13 cellular contexts compared by ENCODE assay signal in genomic region chr5:127299678-127300077, GRCh38. TPM values are rescaled to one million over a fixed set of nuclear protein-coding genes. Genes with fewer than 3 reads are reported as not detected.
DNase-seq lines count a peak whose midpoint lies in the region; ATAC-seq, FAIRE-seq and TF ChIP-seq lines count a peak whose summit lies in the region.
"Had no signal": no experiment of that assay in that cellular context is flagged by ENCODE, and none has a peak within 500 bp of the region (broad histone marks: within the 10 kb centered on the region; RNA-seq: fewer than 3 reads in every experiment).

No MANE protein-coding gene starts in this region.

- H3K4me1 ChIP-seq in pancreas = no peaks in the 10 kb centered on the region

- peak overlapping the region; percentile 99 for H3K27ac ChIP-seq in cingulate gyrus (ENCODE audit: low read depth, low read length)
- no peak overlapping the region for H3K27ac ChIP-seq in pancreas

- DNase-seq in LNCaP clone FGC (ENCODE audit: low read depth) (no peak), OCI-M1 (lab: John Stamatoyannopoulos, UW) (peak; percentile 0), pons (ENCODE audit: low spot score) (peak; percentile 94), H4 (ENCODE audit: low spot score) (no peak), pancreas (no peak), posterior vena cava (ENCODE audit: low spot score) (no peak)
- DNase-seq: activated naive CD4-positive, alpha-beta T cell treated with anti-CD3 and anti-CD28 coated beads, Interleukin-2, amount 50 U/mL, for 16 hours; glutamatergic neuron; naive B cell; NCI-H187 treated with DMSO at 0.1 percent for 48 hours; NK-92 treated with Interleukin-12 subunit alpha and Interleukin-12 subunit beta, amount 100 ng/mL, for 24 hours had no signal

- H3K27me3 ChIP-seq in pancreas = no peaks in the 10 kb centered on the region

- no peak for ATAC-seq in pancreas

- TF ChIP-seq CTCF in LNCaP clone FGC (IDR thresholded peaks at IDR 0.05; ENCODE audit: control insufficient read depth, extremely low read depth, insufficient read depth) (peak; percentile 59), pancreas (IDR thresholded peaks at IDR 0.05) (no peak)

- intact Hi-C loops in pancreas (cut with DNase I) = loop anchor here in 1 of 3 donors (10.0 kb wide), 1 partner anchor 185 kb away; no protein-coding TSS in a partner anchor
- intact Hi-C loops in posterior vena cava (cut with DNase I) = no loop called here

- H3K9me3 ChIP-seq in pancreas = no peaks in the 10 kb centered on the region

- no peaks in the 10 kb centered on the region for H3K36me3 ChIP-seq in pancreas

- WGBS in pancreas, 2 donors = 69 to 71% methylated on average over 2 of the region's 2 CpGs

- no peak overlapping the region for H3K4me3 ChIP-seq in LNCaP clone FGC (ENCODE audit: low read depth, low read length)
- H3K4me3 ChIP-seq in pancreas = no peak overlapping the region

- no peak for FAIRE-seq in pancreas (lab: Jason Lieb, UNC)
- FAIRE-seq: urothelium cell line had no signal

RNA-seq across cellular contexts. Expression of gene MEGF10, which starts 9.1 kb away (rescaled TPM):
- 0.14 TPM in 1 of 2 replicates, not detected in the other for total RNA-seq in H4 (2014; rRNA removed; shearing (Covaris generic))
- total RNA-seq in pancreas (under 1 TPM; 0.03 to 0.59 (median 0.10) TPM), posterior vena cava (under 1 TPM; 0.19 to 0.29 TPM)
- polyA plus RNA-seq in pancreas = under 1 TPM in 1 of 2 donors, not detected in 1; 0.02 TPM

Comparison
In these comparisons a context has a peak if more than half of its experiments do, and no peak if none do; other contexts are left out.
1. DNase-seq: peak in OCI-M1 (single experiment) and pons (single experiment); none in LNCaP clone FGC (single experiment), H4 (single experiment), pancreas (0 of 6) and posterior vena cava (single experiment).